In the genomic region with DNA sequence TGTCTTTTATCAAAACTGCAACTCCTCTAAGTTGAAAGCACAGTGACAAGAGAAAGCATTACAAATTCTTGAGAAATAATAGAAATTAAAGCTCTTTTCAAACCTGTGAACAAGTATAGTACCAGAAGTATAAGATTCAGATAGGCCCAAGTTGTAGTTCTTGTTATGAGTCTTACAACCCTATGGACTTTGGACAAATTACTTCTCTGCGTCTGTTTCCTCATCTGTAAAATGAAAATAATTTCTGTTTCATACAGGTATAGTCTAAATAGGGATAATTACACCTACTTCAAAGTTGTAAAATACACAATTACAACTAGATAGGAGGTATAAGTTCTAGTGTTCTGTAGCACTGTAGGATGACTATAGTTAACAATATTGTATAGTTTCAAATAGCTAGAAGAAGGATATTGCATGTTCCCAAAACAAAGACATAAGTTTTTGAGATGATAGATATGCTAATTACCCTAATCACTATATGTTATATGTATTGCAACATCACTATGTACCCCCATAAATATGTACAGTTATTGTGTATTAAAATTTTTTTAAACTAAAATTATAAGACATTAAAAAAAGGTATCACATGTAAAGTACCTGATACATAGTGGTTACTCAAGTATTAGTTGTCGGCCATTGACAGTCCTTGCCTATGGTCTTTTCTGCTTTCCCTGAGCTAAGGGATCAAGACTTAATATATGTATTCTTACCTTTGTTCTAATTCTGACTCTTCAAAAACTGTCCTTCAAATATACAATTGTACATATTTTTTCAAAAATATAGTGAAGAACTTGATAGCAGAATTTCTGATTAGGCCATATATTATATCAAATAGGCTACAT, we compare ENCODE assay signal across 10 cellular contexts. TPM values are rescaled to one million over a fixed set of nuclear protein-coding genes. Genes with fewer than 3 reads are reported as not detected.
DNase-seq lines count a peak whose midpoint lies in the region; ATAC-seq and TF ChIP-seq lines count a peak whose summit lies in the region.
"Had no signal": no experiment of that assay in that cellular context is flagged by ENCODE, and none has a peak within 500 bp of the region (broad histone marks: within the 10 kb centered on the region; RNA-seq: fewer than 3 reads in every experiment).

No MANE protein-coding gene starts in this region.

- no peaks in the 10 kb centered on the region for H3K9me2 ChIP-seq in PC-3 (replicated peaks; ENCODE audit: low read length)

- 65 to 84% (median 78%) methylated on average over 2 of the region's 2 CpGs for WGBS in spleen, 5 donors

- H3K36me3 Mint-ChIP-seq in activated T-cell treated with anti-CD3 and anti-CD28 coated beads, Interleukin-2, amount 50 U/mL, for 72 hours (ENCODE audit: insufficient read depth in 2 of 2) = peaks cover 9 to 14% of the 10 kb centered on the region in 2 donors

- intact Hi-C loops in PC-3 (cut with micrococcal nuclease) = no loop called here
- intact Hi-C loops in spleen (cut with DNase I; ENCODE audit: low total_unique reads) = no loop called here

- H3K27me3 ChIP-seq in PC-3 (ENCODE audit: low read length) = no peaks in the 10 kb centered on the region
- H3K27me3 ChIP-seq in spleen (replicated peaks in 1 of 7) = no peaks in the 10 kb centered on the region
- H3K27me3 ChIP-seq: SJSA1 had no signal

- H3K79me2 ChIP-seq in PC-3 (ENCODE audit: low read length) = peaks cover 51% of the 10 kb centered on the region

- H3K36me3 ChIP-seq in PC-3 (ENCODE audit: low read depth, low read length) = no peaks in the 10 kb centered on the region
- H3K36me3 ChIP-seq in spleen = no peaks in the 10 kb centered on the region

- no peak overlapping the region for H3K27ac Mint-ChIP-seq in activated T-cell treated with anti-CD3 and anti-CD28 coated beads, Interleukin-2, amount 50 U/mL, for 72 hours

- no peak overlapping the region for H2AFZ ChIP-seq in PC-3 (ENCODE audit: low read length)

- H3K9me3 Mint-ChIP-seq in activated T-cell treated with anti-CD3 and anti-CD28 coated beads, Interleukin-2, amount 50 U/mL, for 72 hours = no peaks in the 10 kb centered on the region

- H4K20me1 ChIP-seq in PC-3 (ENCODE audit: low read length) = peaks cover 22% of the 10 kb centered on the region

- H3K9me3 ChIP-seq in PC-3 (ENCODE audit: low read length) = no peaks in the 10 kb centered on the region
- no peaks in the 10 kb centered on the region for H3K9me3 ChIP-seq in spleen
- H3K9me3 ChIP-seq: SJSA1 had no signal

- H3K4me1 ChIP-seq in PC-3 (ENCODE audit: insufficient read depth, low read length) (peaks cover 31% of the 10 kb centered on the region), spleen (peaks cover 26 to 62% (median 41%) of the 10 kb centered on the region in 6 donors)

- no TSS peak for BruUV-seq in PC-3 (replicated peaks; lab: Mats Ljungman, UMichigan)

- TF ChIP-seq POLR2A in spleen (IDR thresholded peaks at IDR 0.05) = no peak

- H3K4me3 ChIP-seq in PC-3 (ENCODE audit: low read length) (peak overlapping the region; percentile 98), fibroblast of pulmonary artery (replicated peaks; ENCODE audit: low read depth, low read length) (peak overlapping the region; percentile 89), spleen (peak overlapping the region in 6 of 8 donors; percentile 64 to 87 (median 74))

- H3K27ac ChIP-seq in PC-3 (ENCODE audit: low read length) (no peak overlapping the region), spleen (peak overlapping the region; percentile 92 to 98 (median 98))
- H3K27ac ChIP-seq: SJSA1 had no signal

- POLR2A ChIA-PET in PC-3 (lab: Charles Lee; ENCODE audit: unreplicated experiment) = no interaction called here

- peak overlapping the region; percentile 55 to 97 for H3K4me3 Mint-ChIP-seq in activated T-cell treated with anti-CD3 and anti-CD28 coated beads, Interleukin-2, amount 50 U/mL, for 72 hours

- TF ChIP-seq CTCF in PC-3 (conservative IDR thresholded peaks at IDR 0.05; ENCODE audit: low read depth, low read length) = no peak
- no peak for TF ChIP-seq CTCF in fibroblast of pulmonary artery (IDR thresholded peaks at IDR 0.05; ENCODE audit: low read length, missing control alignments)
- no peak for TF ChIP-seq CTCF in spleen (IDR thresholded peaks at IDR 0.05 in 8 of 11, conservative IDR thresholded peaks at IDR 0.05 in 3 of 11)

- H3K4me1 Mint-ChIP-seq in activated T-cell treated with anti-CD3 and anti-CD28 coated beads, Interleukin-2, amount 50 U/mL, for 72 hours (ENCODE audit: low read depth) = peaks cover 55% of the 10 kb centered on the region

- peak overlapping the region; percentile 95; the same call in 1 of the 2 replicates for H3K9ac ChIP-seq in PC-3 (ENCODE audit: low read length)

- peak overlapping the region; percentile 80 for H3K4me2 ChIP-seq in PC-3 (ENCODE audit: low read length)

- no peak for ATAC-seq in activated T-cell treated with anti-CD3 and anti-CD28 coated beads, Interleukin-2, amount 50 U/mL, for 72 hours (replicated peaks in 1 of 2)
- no peak for ATAC-seq in PC-3

- H3K27me3 Mint-ChIP-seq in activated T-cell treated with anti-CD3 and anti-CD28 coated beads, Interleukin-2, amount 50 U/mL, for 72 hours (ENCODE audit: low read depth) = no peaks in the 10 kb centered on the region

- CTCF ChIA-PET in PC-3 (lab: Charles Lee) = no interaction called here

- no peak for DNase-seq in activated T-cell treated with anti-CD3 and anti-CD28 coated beads, Interleukin-2, amount 50 U/mL, for 72 hours
- DNase-seq in activated T-cell treated with anti-CD3 and anti-CD28 coated beads, Interleukin-2, amount 50 U/mL, for 48 hours = no peak
- DNase-seq in PC-3 (no peak), fibroblast of pulmonary artery (ENCODE audit: low read depth) (no peak), spleen (no peak), EL (no peak), islet precursor cell (no peak), hypothalamus (lab: John Stamatoyannopoulos, UW) (no peak)
- DNase-seq: activated naive CD4-positive, alpha-beta T cell treated with Interleukin-2 at 50 U/mL for 16 hours had no signal

- H3F3A ChIP-seq in PC-3 (ENCODE audit: low read length, unreplicated experiment) = no peaks in the 10 kb centered on the region

RNA-seq across cellular contexts. Expression of a gene that starts 1.8 kb away (rescaled TPM):
- total RNA-seq in activated T-cell treated with anti-CD3 and anti-CD28 coated beads, Interleukin-2, amount 50 U/mL, for 72 hours = 1 to 10 TPM; 7.2 to 8.7 TPM
- total RNA-seq in PC-3 (2014; rRNA removed) = 8.5 and 10.9 TPM in 2 replicates
- total RNA-seq in spleen = 10 to 100 TPM; 19.8 to 31.0 (median 28.8) TPM
- 10 to 100 TPM in 1 of 3 donors, 1 to 10 TPM in 2; 5.3 to 12.6 (median 7.3) TPM for polyA plus RNA-seq in spleen
